Comparison of ENCODE assay signal across 1 cellular context in the genomic region with DNA sequence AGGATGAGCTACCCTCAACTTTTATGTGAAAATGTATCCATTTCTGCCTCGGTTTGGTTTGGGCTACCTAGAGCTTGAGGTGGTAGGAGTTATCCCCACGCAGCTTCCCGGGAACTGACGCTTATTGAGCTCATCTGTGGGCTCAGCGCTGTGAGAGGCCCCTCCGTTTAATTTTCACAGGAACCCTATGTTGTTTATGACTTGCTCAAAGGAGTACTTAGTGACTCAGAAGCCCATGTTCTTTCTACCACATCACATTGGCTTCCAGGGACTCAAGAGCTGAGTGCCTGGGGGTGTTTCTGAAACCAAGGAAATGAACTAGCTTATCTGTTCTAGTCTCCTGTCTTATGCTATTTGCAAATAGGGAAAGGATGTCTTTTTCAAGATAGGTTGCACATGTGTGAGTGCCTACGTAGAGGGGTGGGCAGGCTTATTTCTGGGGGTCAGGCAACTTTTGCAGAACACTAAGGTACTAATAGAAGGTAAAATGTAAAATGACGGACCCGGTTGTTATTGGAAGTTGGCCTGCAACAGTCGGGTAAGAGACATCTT.
TF ChIP-seq lines count a peak whose summit lies in the region.

No MANE protein-coding gene starts in this region.

TF ChIP-seq in K562, 482 proteins besides CTCF, POLR2A, EP300 and RAD21 (continued from another document and continues in another):
- TF ChIP-seq, protein P1, sequence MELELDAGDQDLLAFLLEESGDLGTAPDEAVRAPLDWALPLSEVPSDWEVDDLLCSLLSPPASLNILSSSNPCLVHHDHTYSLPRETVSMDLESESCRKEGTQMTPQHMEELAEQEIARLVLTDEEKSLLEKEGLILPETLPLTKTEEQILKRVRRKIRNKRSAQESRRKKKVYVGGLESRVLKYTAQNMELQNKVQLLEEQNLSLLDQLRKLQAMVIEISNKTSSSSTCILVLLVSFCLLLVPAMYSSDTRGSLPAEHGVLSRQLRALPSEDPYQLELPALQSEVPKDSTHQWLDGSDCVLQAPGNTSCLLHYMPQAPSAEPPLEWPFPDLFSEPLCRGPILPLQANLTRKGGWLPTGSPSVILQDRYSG (tag; conservative IDR thresholded peaks at IDR 0.05; ENCODE audit: low read depth): no peak
- TF ChIP-seq ZNF124 (CRISPR knock-in tag; IDR thresholded peaks at IDR 0.05): no peak
- TF ChIP-seq, protein P2, sequence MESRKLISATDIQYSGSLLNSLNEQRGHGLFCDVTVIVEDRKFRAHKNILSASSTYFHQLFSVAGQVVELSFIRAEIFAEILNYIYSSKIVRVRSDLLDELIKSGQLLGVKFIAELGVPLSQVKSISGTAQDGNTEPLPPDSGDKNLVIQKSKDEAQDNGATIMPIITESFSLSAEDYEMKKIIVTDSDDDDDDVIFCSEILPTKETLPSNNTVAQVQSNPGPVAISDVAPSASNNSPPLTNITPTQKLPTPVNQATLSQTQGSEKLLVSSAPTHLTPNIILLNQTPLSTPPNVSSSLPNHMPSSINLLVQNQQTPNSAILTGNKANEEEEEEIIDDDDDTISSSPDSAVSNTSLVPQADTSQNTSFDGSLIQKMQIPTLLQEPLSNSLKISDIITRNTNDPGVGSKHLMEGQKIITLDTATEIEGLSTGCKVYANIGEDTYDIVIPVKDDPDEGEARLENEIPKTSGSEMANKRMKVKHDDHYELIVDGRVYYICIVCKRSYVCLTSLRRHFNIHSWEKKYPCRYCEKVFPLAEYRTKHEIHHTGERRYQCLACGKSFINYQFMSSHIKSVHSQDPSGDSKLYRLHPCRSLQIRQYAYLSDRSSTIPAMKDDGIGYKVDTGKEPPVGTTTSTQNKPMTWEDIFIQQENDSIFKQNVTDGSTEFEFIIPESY (CRISPR knock-in tag; IDR thresholded peaks at IDR 0.05): no peak
- no peak for TF ChIP-seq RBFOX2 (IDR thresholded peaks at IDR 0.05; ENCODE audit: low read depth, low read length)
- TF ChIP-seq, protein P3, sequence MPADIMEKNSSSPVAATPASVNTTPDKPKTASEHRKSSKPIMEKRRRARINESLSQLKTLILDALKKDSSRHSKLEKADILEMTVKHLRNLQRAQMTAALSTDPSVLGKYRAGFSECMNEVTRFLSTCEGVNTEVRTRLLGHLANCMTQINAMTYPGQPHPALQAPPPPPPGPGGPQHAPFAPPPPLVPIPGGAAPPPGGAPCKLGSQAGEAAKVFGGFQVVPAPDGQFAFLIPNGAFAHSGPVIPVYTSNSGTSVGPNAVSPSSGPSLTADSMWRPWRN (IDR thresholded peaks at IDR 0.05; ENCODE audit: low read depth): no peak
- TF ChIP-seq, protein P4, sequence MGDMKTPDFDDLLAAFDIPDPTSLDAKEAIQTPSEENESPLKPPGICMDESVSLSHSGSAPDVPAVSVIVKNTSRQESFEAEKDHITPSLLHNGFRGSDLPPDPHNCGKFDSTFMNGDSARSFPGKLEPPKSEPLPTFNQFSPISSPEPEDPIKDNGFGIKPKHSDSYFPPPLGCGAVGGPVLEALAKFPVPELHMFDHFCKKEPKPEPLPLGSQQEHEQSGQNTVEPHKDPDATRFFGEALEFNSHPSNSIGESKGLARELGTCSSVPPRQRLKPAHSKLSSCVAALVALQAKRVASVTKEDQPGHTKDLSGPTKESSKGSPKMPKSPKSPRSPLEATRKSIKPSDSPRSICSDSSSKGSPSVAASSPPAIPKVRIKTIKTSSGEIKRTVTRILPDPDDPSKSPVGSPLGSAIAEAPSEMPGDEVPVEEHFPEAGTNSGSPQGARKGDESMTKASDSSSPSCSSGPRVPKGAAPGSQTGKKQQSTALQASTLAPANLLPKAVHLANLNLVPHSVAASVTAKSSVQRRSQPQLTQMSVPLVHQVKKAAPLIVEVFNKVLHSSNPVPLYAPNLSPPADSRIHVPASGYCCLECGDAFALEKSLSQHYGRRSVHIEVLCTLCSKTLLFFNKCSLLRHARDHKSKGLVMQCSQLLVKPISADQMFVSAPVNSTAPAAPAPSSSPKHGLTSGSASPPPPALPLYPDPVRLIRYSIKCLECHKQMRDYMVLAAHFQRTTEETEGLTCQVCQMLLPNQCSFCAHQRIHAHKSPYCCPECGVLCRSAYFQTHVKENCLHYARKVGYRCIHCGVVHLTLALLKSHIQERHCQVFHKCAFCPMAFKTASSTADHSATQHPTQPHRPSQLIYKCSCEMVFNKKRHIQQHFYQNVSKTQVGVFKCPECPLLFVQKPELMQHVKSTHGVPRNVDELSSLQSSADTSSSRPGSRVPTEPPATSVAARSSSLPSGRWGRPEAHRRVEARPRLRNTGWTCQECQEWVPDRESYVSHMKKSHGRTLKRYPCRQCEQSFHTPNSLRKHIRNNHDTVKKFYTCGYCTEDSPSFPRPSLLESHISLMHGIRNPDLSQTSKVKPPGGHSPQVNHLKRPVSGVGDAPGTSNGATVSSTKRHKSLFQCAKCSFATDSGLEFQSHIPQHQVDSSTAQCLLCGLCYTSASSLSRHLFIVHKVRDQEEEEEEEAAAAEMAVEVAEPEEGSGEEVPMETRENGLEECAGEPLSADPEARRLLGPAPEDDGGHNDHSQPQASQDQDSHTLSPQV (IDR thresholded peaks at IDR 0.05): peak; percentile 65; the same call in 1 of the 2 replicates
- no peak for TF ChIP-seq HMGN3 (IDR thresholded peaks at IDR 0.05; ENCODE audit: borderline replicate concordance, extremely low read depth, insufficient read length, low read depth, low read length)
- TF ChIP-seq, protein P5, sequence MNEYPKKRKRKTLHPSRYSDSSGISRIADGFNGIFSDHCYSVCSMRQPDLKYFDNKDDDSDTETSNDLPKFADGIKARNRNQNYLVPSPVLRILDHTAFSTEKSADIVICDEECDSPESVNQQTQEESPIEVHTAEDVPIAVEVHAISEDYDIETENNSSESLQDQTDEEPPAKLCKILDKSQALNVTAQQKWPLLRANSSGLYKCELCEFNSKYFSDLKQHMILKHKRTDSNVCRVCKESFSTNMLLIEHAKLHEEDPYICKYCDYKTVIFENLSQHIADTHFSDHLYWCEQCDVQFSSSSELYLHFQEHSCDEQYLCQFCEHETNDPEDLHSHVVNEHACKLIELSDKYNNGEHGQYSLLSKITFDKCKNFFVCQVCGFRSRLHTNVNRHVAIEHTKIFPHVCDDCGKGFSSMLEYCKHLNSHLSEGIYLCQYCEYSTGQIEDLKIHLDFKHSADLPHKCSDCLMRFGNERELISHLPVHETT (CRISPR knock-in tag; conservative IDR thresholded peaks at IDR 0.05 in 1 of 2, IDR thresholded peaks at IDR 0.05 in 1 of 2): peak in 1 of 2 experiments; percentile 29; a peak in 1 of 4 replicates
- TF ChIP-seq MYNN (IDR thresholded peaks at IDR 0.05): no peak
- TF ChIP-seq MYNN (CRISPR knock-in tag; IDR thresholded peaks at IDR 0.05): no peak
- no peak for TF ChIP-seq PHB (CRISPR knock-in tag; IDR thresholded peaks at IDR 0.05)
- no peak for TF ChIP-seq ZNF143 (CRISPR knock-in tag; IDR thresholded peaks at IDR 0.05)
- TF ChIP-seq TARDBP (IDR thresholded peaks at IDR 0.05): no peak
- no peak for TF ChIP-seq BDP1 (IDR thresholded peaks at IDR 0.05; ENCODE audit: insufficient read depth, insufficient read length)
- TF ChIP-seq, protein P6, sequence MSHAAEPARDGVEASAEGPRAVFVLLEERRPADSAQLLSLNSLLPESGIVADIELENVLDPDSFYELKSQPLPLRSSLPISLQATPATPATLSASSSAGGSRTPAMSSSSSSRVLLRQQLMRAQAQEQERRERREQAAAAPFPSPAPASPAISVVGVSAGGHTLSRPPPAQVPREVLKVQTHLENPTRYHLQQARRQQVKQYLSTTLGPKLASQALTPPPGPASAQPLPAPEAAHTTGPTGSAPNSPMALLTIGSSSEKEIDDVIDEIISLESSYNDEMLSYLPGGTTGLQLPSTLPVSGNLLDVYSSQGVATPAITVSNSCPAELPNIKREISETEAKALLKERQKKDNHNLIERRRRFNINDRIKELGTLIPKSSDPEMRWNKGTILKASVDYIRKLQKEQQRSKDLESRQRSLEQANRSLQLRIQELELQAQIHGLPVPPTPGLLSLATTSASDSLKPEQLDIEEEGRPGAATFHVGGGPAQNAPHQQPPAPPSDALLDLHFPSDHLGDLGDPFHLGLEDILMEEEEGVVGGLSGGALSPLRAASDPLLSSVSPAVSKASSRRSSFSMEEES (CRISPR knock-in tag; IDR thresholded peaks at IDR 0.05): no peak
- TF ChIP-seq CHCHD3 (CRISPR knock-in tag; IDR thresholded peaks at IDR 0.05): no peak
- peak; percentile 28; the same call in 1 of the 2 replicates for TF ChIP-seq JUND (IDR thresholded peaks at IDR 0.05; ENCODE audit: borderline replicate concordance, low read depth, low read length)
- no peak for TF ChIP-seq JUND (tag; IDR thresholded peaks at IDR 0.05; ENCODE audit: borderline replicate concordance, low read depth, low read length)
- no peak for TF ChIP-seq SETDB1 (IDR thresholded peaks at IDR 0.05; ENCODE audit: low read length)
- TF ChIP-seq, protein P7, sequence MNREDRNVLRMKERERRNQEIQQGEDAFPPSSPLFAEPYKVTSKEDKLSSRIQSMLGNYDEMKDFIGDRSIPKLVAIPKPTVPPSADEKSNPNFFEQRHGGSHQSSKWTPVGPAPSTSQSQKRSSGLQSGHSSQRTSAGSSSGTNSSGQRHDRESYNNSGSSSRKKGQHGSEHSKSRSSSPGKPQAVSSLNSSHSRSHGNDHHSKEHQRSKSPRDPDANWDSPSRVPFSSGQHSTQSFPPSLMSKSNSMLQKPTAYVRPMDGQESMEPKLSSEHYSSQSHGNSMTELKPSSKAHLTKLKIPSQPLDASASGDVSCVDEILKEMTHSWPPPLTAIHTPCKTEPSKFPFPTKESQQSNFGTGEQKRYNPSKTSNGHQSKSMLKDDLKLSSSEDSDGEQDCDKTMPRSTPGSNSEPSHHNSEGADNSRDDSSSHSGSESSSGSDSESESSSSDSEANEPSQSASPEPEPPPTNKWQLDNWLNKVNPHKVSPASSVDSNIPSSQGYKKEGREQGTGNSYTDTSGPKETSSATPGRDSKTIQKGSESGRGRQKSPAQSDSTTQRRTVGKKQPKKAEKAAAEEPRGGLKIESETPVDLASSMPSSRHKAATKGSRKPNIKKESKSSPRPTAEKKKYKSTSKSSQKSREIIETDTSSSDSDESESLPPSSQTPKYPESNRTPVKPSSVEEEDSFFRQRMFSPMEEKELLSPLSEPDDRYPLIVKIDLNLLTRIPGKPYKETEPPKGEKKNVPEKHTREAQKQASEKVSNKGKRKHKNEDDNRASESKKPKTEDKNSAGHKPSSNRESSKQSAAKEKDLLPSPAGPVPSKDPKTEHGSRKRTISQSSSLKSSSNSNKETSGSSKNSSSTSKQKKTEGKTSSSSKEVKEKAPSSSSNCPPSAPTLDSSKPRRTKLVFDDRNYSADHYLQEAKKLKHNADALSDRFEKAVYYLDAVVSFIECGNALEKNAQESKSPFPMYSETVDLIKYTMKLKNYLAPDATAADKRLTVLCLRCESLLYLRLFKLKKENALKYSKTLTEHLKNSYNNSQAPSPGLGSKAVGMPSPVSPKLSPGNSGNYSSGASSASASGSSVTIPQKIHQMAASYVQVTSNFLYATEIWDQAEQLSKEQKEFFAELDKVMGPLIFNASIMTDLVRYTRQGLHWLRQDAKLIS (CRISPR knock-in tag; IDR thresholded peaks at IDR 0.05): 0 out of 2 replicates have a peak, but pooled peaks have one; percentile 55
- peak; percentile 50 for TF ChIP-seq DPF2 (IDR thresholded peaks at IDR 0.05)
- TF ChIP-seq, protein P8, sequence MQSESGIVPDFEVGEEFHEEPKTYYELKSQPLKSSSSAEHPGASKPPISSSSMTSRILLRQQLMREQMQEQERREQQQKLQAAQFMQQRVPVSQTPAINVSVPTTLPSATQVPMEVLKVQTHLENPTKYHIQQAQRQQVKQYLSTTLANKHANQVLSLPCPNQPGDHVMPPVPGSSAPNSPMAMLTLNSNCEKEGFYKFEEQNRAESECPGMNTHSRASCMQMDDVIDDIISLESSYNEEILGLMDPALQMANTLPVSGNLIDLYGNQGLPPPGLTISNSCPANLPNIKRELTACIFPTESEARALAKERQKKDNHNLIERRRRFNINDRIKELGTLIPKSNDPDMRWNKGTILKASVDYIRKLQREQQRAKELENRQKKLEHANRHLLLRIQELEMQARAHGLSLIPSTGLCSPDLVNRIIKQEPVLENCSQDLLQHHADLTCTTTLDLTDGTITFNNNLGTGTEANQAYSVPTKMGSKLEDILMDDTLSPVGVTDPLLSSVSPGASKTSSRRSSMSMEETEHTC (IDR thresholded peaks at IDR 0.05): no peak
- TF ChIP-seq HCFC1 (IDR thresholded peaks at IDR 0.05; ENCODE audit: low read depth, low read length): no peak
- TF ChIP-seq SMC3 (conservative IDR thresholded peaks at IDR 0.05; ENCODE audit: insufficient read depth, low read depth, low read length): no peak
- TF ChIP-seq HDAC8 (tag; IDR thresholded peaks at IDR 0.05): no peak
- no peak for TF ChIP-seq RBM17 (IDR thresholded peaks at IDR 0.05; ENCODE audit: borderline replicate concordance, low read depth, low read length)
- TF ChIP-seq ARID1B (IDR thresholded peaks at IDR 0.05): peak; percentile 58; the same call in 1 of the 2 replicates
- TF ChIP-seq POLR2AphosphoS2 (IDR thresholded peaks at IDR 0.05; ENCODE audit: low read length): no peak
- TF ChIP-seq HLTF (IDR thresholded peaks at IDR 0.05): no peak
- TF ChIP-seq, protein P9, sequence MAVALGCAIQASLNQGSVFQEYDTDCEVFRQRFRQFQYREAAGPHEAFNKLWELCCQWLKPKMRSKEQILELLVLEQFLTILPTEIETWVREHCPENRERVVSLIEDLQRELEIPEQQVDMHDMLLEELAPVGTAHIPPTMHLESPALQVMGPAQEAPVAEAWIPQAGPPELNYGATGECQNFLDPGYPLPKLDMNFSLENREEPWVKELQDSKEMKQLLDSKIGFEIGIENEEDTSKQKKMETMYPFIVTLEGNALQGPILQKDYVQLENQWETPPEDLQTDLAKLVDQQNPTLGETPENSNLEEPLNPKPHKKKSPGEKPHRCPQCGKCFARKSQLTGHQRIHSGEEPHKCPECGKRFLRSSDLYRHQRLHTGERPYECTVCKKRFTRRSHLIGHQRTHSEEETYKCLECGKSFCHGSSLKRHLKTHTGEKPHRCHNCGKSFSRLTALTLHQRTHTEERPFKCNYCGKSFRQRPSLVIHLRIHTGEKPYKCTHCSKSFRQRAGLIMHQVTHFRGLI (CRISPR knock-in tag; IDR thresholded peaks at IDR 0.05): no peak
- 0 out of 4 replicates have a peak, but pooled peaks of 1 of the 2 experiments have one; percentile 24 for TF ChIP-seq RCOR1 (IDR thresholded peaks at IDR 0.05; ENCODE audit: borderline replicate concordance in 1 of 2, low read depth in 2 of 2, low read length in 2 of 2)
- no peak for TF ChIP-seq POU5F1 (IDR thresholded peaks at IDR 0.05; ENCODE audit: borderline replicate concordance, low read depth, low read length, partially characterized antibody)
